In genomic region chr16:69566437-69567030, GRCh38 we compare ENCODE assay signal across 8 cellular contexts. TPM values are rescaled to one million over a fixed set of nuclear protein-coding genes. Genes with fewer than 3 reads are reported as not detected.
A peak's percentile ranks its signal among the peaks of the same experiment; 100 is the strongest.
DNase-seq lines count a peak whose midpoint lies in the region; ATAC-seq and TF ChIP-seq lines count a peak whose summit lies in the region.

No MANE protein-coding gene starts in this region.

- intact Hi-C loops in activated T-helper 1 cell treated with anti-CD3 and anti-CD28 coated beads, Interleukin-12 subunit alpha, Interleukin-12 subunit beta, Interleukin-2, Interleukin-4 antibody, amounts not matched to agents 30 ng/mL and 10 ng/mL and 1 ng/mL, durations not matched to agents 14 hours and 24 hours and 36 hours (cut with micrococcal nuclease), result loop anchor here (1.0 to 10.0 kb wide), 7 partner anchors 15 to 812 kb away; partner anchors contain the start of genes COG8, NIP7 and TERF2
- intact Hi-C loops in naive thymus-derived CD4-positive, alpha-beta T cell (cut with micrococcal nuclease), result loop anchor here (1.0 to 10.0 kb wide), 5 partner anchors 196 to 1042 kb away; partner anchors contain the start of genes COG8 (in 2 of the 2), NIP7 (in 2 of the 2), CHTF8 (in 1 of the 2) and PDF (in 1 of the 2)

- peak overlapping the region; percentile 73 for H3K4me3 ChIP-seq in fibroblast of pulmonary artery (replicated peaks; ENCODE audit: low read depth, low read length)
- H3K4me3 ChIP-seq in naive thymus-derived CD4-positive, alpha-beta T cell (ENCODE audit: low read length), result peak overlapping the region; percentile 90
- H3K4me3 ChIP-seq in urinary bladder (ENCODE audit: low read depth, low read length), result peak overlapping the region; percentile 98

- peak; percentile 12 for ATAC-seq in GM21619 (IDR thresholded peaks at IDR 0.05; ENCODE audit: unreplicated experiment)
- peak; percentile 19 for ATAC-seq in naive thymus-derived CD4-positive, alpha-beta T cell

- peaks cover 21% of the 10 kb centered on the region for H3K36me3 Mint-ChIP-seq in activated T-helper 1 cell treated with anti-CD3 and anti-CD28 coated beads, Interleukin-12 subunit alpha, Interleukin-12 subunit beta, Interleukin-2, Interleukin-4 antibody, amounts not matched to agents 30 ng/mL and 10 ng/mL and 1 ng/mL, durations not matched to agents 14 hours and 24 hours and 36 hours (ENCODE audit: low read depth)
- peaks cover 0 to 4% (median 2%) of the 10 kb centered on the region in 5 donors for H3K36me3 Mint-ChIP-seq in naive thymus-derived CD4-positive, alpha-beta T cell

- H3K27me3 Mint-ChIP-seq in activated T-helper 1 cell treated with anti-CD3 and anti-CD28 coated beads, Interleukin-12 subunit alpha, Interleukin-12 subunit beta, Interleukin-2, Interleukin-4 antibody, amounts not matched to agents 30 ng/mL and 10 ng/mL and 1 ng/mL, durations not matched to agents 14 hours and 24 hours and 36 hours (ENCODE audit: insufficient read depth), result no peaks in the 10 kb centered on the region
- no peaks in the 10 kb centered on the region for H3K27me3 Mint-ChIP-seq in naive thymus-derived CD4-positive, alpha-beta T cell

- peak overlapping the region; percentile 97 for H3K27ac ChIP-seq in naive thymus-derived CD4-positive, alpha-beta T cell (ENCODE audit: low read depth, low read length)
- peak overlapping the region; percentile 98 for H3K27ac ChIP-seq in urinary bladder (ENCODE audit: low read depth)

- H3K27me3 ChIP-seq in naive thymus-derived CD4-positive, alpha-beta T cell (ENCODE audit: control insufficient read depth in 2 of 2, insufficient read depth in 2 of 2, low read length in 2 of 2), result no peaks in the 10 kb centered on the region

- H3K9me3 ChIP-seq in naive thymus-derived CD4-positive, alpha-beta T cell (ENCODE audit: control insufficient read depth in 2 of 3, low read length in 3 of 3), result no peaks in the 10 kb centered on the region

- CTCF ChIA-PET in naive thymus-derived CD4-positive, alpha-beta T cell (lab: Charles Lee), result no interaction called here

- peaks cover 13 to 33% of the 10 kb centered on the region in 2 donors for H3K4me1 ChIP-seq in naive thymus-derived CD4-positive, alpha-beta T cell (ENCODE audit: control insufficient read depth in 2 of 2, insufficient read depth in 2 of 2, low read length in 2 of 2)
- peaks cover 2% of the 10 kb centered on the region for H3K4me1 ChIP-seq in urinary bladder (ENCODE audit: insufficient read depth)

- TF ChIP-seq CTCF in fibroblast of pulmonary artery (IDR thresholded peaks at IDR 0.05; ENCODE audit: low read length, missing control alignments), result no peak

- peak; percentile 74 for DNase-seq in D341Med (ENCODE audit: low spot score)
- peak; percentile 54 for DNase-seq in KBM-7
- peak; percentile 43 for DNase-seq in activated T-helper 1 cell treated with anti-CD3 and anti-CD28 coated beads, Interleukin-12 subunit alpha, Interleukin-12 subunit beta, Interleukin-2, Interleukin-4 antibody, amounts not matched to agents 30 ng/mL and 10 ng/mL and 1 ng/mL, durations not matched to agents 14 hours and 24 hours and 36 hours (ENCODE audit: low spot score)
- peak; percentile 71 for DNase-seq in fibroblast of pulmonary artery (ENCODE audit: low read depth)
- DNase-seq in naive thymus-derived CD4-positive, alpha-beta T cell, result peak in 2 of 9 donors; percentile 7 to 21
- no peak for DNase-seq in inferior parietal cortex (ENCODE audit: extremely low spot score)

- H3K27ac Mint-ChIP-seq in activated T-helper 1 cell treated with anti-CD3 and anti-CD28 coated beads, Interleukin-12 subunit alpha, Interleukin-12 subunit beta, Interleukin-2, Interleukin-4 antibody, amounts not matched to agents 30 ng/mL and 10 ng/mL and 1 ng/mL, durations not matched to agents 14 hours and 24 hours and 36 hours, result peak overlapping the region; percentile 99
- H3K27ac Mint-ChIP-seq in naive thymus-derived CD4-positive, alpha-beta T cell, result peak overlapping the region; percentile 91 to 97 (median 95)

- H3K36me3 ChIP-seq in naive thymus-derived CD4-positive, alpha-beta T cell (ENCODE audit: control insufficient read depth in 2 of 3, insufficient read depth in 3 of 3, low read length in 3 of 3), result peaks cover 0 to 4% (median 0%) of the 10 kb centered on the region in 3 experiments
- no peaks in the 10 kb centered on the region for H3K36me3 ChIP-seq in urinary bladder (ENCODE audit: insufficient read depth)

- WGBS in urinary bladder, result under 1% methylated on average over 60 of the region's 60 CpGs

- in situ Hi-C loops in KBM-7 (cut with MboI; ENCODE audit: low pct_unique_long_range_greater_than_20kb, low sequenced_read_pairs), result no loop called here

- H3K4me3 Mint-ChIP-seq in activated T-helper 1 cell treated with anti-CD3 and anti-CD28 coated beads, Interleukin-12 subunit alpha, Interleukin-12 subunit beta, Interleukin-2, Interleukin-4 antibody, amounts not matched to agents 30 ng/mL and 10 ng/mL and 1 ng/mL, durations not matched to agents 14 hours and 24 hours and 36 hours, result peak overlapping the region; percentile 100
- H3K4me3 Mint-ChIP-seq in naive thymus-derived CD4-positive, alpha-beta T cell, result peak overlapping the region; percentile 91 to 100 (median 97)

- POLR2A ChIA-PET in naive thymus-derived CD4-positive, alpha-beta T cell (lab: Charles Lee), result interaction anchor here (0.6 kb wide), 1 partner anchor 1484 kb away, joined by 7 read pairs; no protein-coding TSS in a partner anchor

- H3K9me3 Mint-ChIP-seq in activated T-helper 1 cell treated with anti-CD3 and anti-CD28 coated beads, Interleukin-12 subunit alpha, Interleukin-12 subunit beta, Interleukin-2, Interleukin-4 antibody, amounts not matched to agents 30 ng/mL and 10 ng/mL and 1 ng/mL, durations not matched to agents 14 hours and 24 hours and 36 hours, result no peaks in the 10 kb centered on the region
- peaks cover 0 to 3% (median 0%) of the 10 kb centered on the region in 11 donors for H3K9me3 Mint-ChIP-seq in naive thymus-derived CD4-positive, alpha-beta T cell

- peaks cover 63% of the 10 kb centered on the region for H3K4me1 Mint-ChIP-seq in activated T-helper 1 cell treated with anti-CD3 and anti-CD28 coated beads, Interleukin-12 subunit alpha, Interleukin-12 subunit beta, Interleukin-2, Interleukin-4 antibody, amounts not matched to agents 30 ng/mL and 10 ng/mL and 1 ng/mL, durations not matched to agents 14 hours and 24 hours and 36 hours (ENCODE audit: low read depth)
- H3K4me1 Mint-ChIP-seq in naive thymus-derived CD4-positive, alpha-beta T cell, result peaks cover 42 to 64% (median 48%) of the 10 kb centered on the region in 7 donors

RNA-seq across cellular contexts. Expression of gene NFAT5, which starts 0.8 kb away (rescaled TPM):
- total RNA-seq in activated T-helper 1 cell treated with anti-CD3 and anti-CD28 coated beads, Interleukin-12 subunit alpha, Interleukin-12 subunit beta, Interleukin-2, Interleukin-4 antibody, amounts not matched to agents 30 ng/mL and 10 ng/mL and 1 ng/mL, durations not matched to agents 14 hours and 24 hours and 36 hours, result 54.2 and 54.4 TPM in 2 replicates
- total RNA-seq in naive thymus-derived CD4-positive, alpha-beta T cell, result 10 to 100 TPM; 27.3 to 35.5 (median 34.2) TPM
- polyA plus RNA-seq in naive thymus-derived CD4-positive, alpha-beta T cell, result 1 to 10 TPM; 7.7 to 7.9 TPM
- total RNA-seq in urinary bladder, result 100 TPM
- 7.1 TPM for polyA plus RNA-seq in urinary bladder
